In the genomic region with DNA sequence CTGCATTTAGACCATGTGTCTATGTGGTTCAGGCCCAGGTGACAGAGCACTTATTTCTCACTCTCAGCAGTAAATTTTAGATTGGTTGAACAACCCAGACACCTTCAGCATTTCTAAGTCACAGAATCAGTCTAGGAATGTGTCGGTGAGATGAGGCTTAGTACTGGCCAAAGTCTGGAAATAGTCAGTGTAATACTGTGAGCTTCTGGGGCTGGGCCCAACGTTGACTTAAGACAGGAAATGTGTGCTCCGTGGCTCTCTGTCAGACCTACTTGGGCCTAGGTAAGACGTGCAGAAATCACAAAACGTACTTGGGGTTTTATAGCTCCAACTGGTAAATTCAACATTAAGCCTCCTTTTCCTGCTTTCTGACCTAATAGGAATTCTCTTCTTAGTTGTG, we compare ENCODE assay signal across 1 cellular context.
TF ChIP-seq lines count a peak whose summit lies in the region.

No MANE protein-coding gene starts in this region.

TF ChIP-seq in GM23338, 12 proteins besides CTCF, POLR2A, EP300 and RAD21 (continued from another document):
- TF ChIP-seq, protein P1, sequence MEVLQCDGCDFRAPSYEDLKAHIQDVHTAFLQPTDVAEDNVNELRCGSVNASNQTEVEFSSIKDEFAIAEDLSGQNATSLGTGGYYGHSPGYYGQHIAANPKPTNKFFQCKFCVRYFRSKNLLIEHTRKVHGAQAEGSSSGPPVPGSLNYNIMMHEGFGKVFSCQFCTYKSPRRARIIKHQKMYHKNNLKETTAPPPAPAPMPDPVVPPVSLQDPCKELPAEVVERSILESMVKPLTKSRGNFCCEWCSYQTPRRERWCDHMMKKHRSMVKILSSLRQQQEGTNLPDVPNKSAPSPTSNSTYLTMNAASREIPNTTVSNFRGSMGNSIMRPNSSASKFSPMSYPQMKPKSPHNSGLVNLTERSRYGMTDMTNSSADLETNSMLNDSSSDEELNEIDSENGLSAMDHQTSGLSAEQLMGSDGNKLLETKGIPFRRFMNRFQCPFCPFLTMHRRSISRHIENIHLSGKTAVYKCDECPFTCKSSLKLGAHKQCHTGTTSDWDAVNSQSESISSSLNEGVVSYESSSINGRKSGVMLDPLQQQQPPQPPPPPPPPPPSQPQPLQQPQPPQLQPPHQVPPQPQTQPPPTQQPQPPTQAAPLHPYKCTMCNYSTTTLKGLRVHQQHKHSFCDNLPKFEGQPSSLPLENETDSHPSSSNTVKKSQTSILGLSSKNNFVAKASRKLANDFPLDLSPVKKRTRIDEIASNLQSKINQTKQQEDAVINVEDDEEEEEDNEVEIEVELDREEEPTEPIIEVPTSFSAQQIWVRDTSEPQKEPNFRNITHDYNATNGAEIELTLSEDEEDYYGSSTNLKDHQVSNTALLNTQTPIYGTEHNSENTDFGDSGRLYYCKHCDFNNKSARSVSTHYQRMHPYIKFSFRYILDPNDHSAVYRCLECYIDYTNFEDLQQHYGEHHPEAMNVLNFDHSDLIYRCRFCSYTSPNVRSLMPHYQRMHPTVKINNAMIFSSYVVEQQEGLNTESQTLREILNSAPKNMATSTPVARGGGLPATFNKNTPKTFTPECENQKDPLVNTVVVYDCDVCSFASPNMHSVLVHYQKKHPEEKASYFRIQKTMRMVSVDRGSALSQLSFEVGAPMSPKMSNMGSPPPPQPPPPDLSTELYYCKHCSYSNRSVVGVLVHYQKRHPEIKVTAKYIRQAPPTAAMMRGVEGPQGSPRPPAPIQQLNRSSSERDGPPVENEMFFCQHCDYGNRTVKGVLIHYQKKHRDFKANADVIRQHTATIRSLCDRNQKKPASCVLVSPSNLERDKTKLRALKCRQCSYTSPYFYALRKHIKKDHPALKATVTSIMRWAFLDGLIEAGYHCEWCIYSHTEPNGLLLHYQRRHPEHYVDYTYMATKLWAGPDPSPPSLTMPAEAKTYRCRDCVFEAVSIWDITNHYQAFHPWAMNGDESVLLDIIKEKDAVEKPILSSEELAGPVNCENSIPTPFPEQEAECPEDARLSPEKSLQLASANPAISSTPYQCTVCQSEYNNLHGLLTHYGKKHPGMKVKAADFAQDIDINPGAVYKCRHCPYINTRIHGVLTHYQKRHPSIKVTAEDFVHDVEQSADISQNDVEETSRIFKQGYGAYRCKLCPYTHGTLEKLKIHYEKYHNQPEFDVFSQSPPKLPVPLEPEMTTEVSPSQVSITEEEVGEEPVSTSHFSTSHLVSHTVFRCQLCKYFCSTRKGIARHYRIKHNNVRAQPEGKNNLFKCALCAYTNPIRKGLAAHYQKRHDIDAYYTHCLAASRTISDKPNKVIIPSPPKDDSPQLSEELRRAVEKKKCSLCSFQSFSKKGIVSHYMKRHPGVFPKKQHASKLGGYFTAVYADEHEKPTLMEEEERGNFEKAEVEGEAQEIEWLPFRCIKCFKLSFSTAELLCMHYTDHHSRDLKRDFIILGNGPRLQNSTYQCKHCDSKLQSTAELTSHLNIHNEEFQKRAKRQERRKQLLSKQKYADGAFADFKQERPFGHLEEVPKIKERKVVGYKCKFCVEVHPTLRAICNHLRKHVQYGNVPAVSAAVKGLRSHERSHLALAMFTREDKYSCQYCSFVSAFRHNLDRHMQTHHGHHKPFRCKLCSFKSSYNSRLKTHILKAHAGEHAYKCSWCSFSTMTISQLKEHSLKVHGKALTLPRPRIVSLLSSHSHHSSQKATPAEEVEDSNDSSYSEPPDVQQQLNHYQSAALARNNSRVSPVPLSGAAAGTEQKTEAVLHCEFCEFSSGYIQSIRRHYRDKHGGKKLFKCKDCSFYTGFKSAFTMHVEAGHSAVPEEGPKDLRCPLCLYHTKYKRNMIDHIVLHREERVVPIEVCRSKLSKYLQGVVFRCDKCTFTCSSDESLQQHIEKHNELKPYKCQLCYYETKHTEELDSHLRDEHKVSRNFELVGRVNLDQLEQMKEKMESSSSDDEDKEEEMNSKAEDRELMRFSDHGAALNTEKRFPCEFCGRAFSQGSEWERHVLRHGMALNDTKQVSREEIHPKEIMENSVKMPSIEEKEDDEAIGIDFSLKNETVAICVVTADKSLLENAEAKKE (CRISPR knock-in tag; IDR thresholded peaks at IDR 0.05): no peak
- no peak for TF ChIP-seq JUNB (IDR thresholded peaks at IDR 0.05; ENCODE audit: unreplicated experiment)
